In genomic region chr10:30027057-30028005, GRCh38 we compare ENCODE assay signal across 8 cellular contexts. TPM values are rescaled to one million over a fixed set of nuclear protein-coding genes. Genes with fewer than 3 reads are reported as not detected.
DNase-seq lines count a peak whose midpoint lies in the region; ATAC-seq lines count a peak whose summit lies in the region.

No MANE protein-coding gene starts in this region.

- H2BK12ac ChIP-seq in trophoblast cell (ENCODE audit: low read length): no peak overlapping the region

- H2BK5ac ChIP-seq in trophoblast cell (ENCODE audit: low read depth, low read length, poor library complexity): no peak overlapping the region

- H3K14ac ChIP-seq in trophoblast cell (ENCODE audit: low read length): no peak overlapping the region

- H3K18ac ChIP-seq in trophoblast cell (ENCODE audit: low read length): no peak overlapping the region

- no peak overlapping the region for H3K4me2 ChIP-seq in trophoblast cell (ENCODE audit: low read length)

- no peak overlapping the region for H4K12ac ChIP-seq in trophoblast cell (ENCODE audit: low read depth, low read length)

- no peak overlapping the region for H3K23ac ChIP-seq in trophoblast cell (ENCODE audit: low read length)

- no peak overlapping the region for H2AK5ac ChIP-seq in trophoblast cell (ENCODE audit: low read length)

- no peaks in the 10 kb centered on the region for H3K36me3 ChIP-seq in KOPT-K1 (ENCODE audit: insufficient read depth, low read length)
- peaks cover 20 to 21% of the 10 kb centered on the region in 2 experiments for H3K36me3 ChIP-seq in trophoblast cell (ENCODE audit: control insufficient read depth in 1 of 2, insufficient read depth in 2 of 2, low read length in 2 of 2)

- H2AFZ ChIP-seq in trophoblast cell (ENCODE audit: insufficient read depth, low read length, poor library complexity): no peak overlapping the region

- no peaks in the 10 kb centered on the region for H3K27me3 ChIP-seq in trophoblast cell (ENCODE audit: insufficient read depth, low read length)

- no CpG with 5 or more reads among the region's 42 CpGs for WGBS in trophoblast cell (ENCODE audit: extremely low coverage, insufficient coverage, insufficient read length)

- peak; percentile 98 for ATAC-seq in GM21526 (IDR thresholded peaks at IDR 0.05; ENCODE audit: low FRiP score, unreplicated experiment)

- H3K27ac ChIP-seq in KOPT-K1 (ENCODE audit: low read depth, low read length, poor library complexity, severe bottlenecking) (peak overlapping the region; percentile 57), trophoblast cell (ENCODE audit: low read depth, low read length) (no peak overlapping the region)

- no peak overlapping the region for H4K91ac ChIP-seq in trophoblast cell (ENCODE audit: low read depth, low read length)

- H4K8ac ChIP-seq in trophoblast cell (ENCODE audit: low read depth, low read length): no peak overlapping the region

- peak; percentile 98 for DNase-seq in GF-D8 (lab: John Stamatoyannopoulos, UW)
- DNase-seq in activated CD4-positive, alpha-beta T cell treated with anti-CD3 and anti-CD28 coated beads, Interleukin-2, amount 50 U/mL, for 1 hour: peak; percentile 80
- peak; percentile 65 for DNase-seq in effector CD8-positive, alpha-beta T cell (lab: John Stamatoyannopoulos, UW)
- DNase-seq in trophoblast cell: peak; percentile 59 to 69
- DNase-seq in AG20443 (ENCODE audit: low spot score): no peak
- DNase-seq in A172 (ENCODE audit: low spot score): no peak

- H3K79me2 ChIP-seq in trophoblast cell (ENCODE audit: control insufficient read depth, insufficient read depth, low read length, poor library complexity): no peaks in the 10 kb centered on the region

- peak overlapping the region; percentile 14 for H3K4me3 ChIP-seq in trophoblast cell (ENCODE audit: low read depth, low read length)

- no peaks in the 10 kb centered on the region for H3K9me3 ChIP-seq in KOPT-K1 (ENCODE audit: insufficient read depth, low read length, poor library complexity, severe bottlenecking)
- peaks cover 2% of the 10 kb centered on the region for H3K9me3 ChIP-seq in trophoblast cell (ENCODE audit: insufficient read depth, low read depth, low read length)

- H3K9ac ChIP-seq in trophoblast cell (ENCODE audit: low read length): no peak overlapping the region

- no peaks in the 10 kb centered on the region for H3K79me1 ChIP-seq in trophoblast cell (ENCODE audit: low read length)

- no peak overlapping the region for H3K4ac ChIP-seq in trophoblast cell (ENCODE audit: low read depth, low read length)

- H2BK120ac ChIP-seq in trophoblast cell (ENCODE audit: insufficient read depth, low read length, poor library complexity): no peak overlapping the region

- H3K4me1 ChIP-seq in trophoblast cell (ENCODE audit: control insufficient read depth in 1 of 2, insufficient read depth in 2 of 2, low read length in 2 of 2): no peaks in the 10 kb centered on the region

RNA-seq across cellular contexts. Expression of gene JCAD, which starts 32.1 kb away (rescaled TPM):
- polyA plus RNA-seq in trophoblast cell (2013): 5.8 and 6.0 TPM in 2 replicates
- total RNA-seq in A172 (2014; rRNA removed; shearing (Covaris generic)): 3.2 and 4.2 TPM in 2 replicates

Comparison
In these comparisons a context has a peak if more than half of its experiments do, and no peak if none do; other contexts are left out.
1. DNase-seq: peak in GF-D8 (single experiment), activated CD4-positive, alpha-beta T cell treated with anti-CD3 and anti-CD28 coated beads, Interleukin-2, amount 50 U/mL, for 1 hour (single experiment), effector CD8-positive, alpha-beta T cell (single experiment) and trophoblast cell (2 of 2); none in AG20443 (single experiment) and A172 (single experiment).